Comparison of ENCODE assay signal across 11 cellular contexts in genomic region chr18:77013777-77014525, GRCh38.
DNase-seq lines count a peak whose midpoint lies in the region; ATAC-seq and TF ChIP-seq lines count a peak whose summit lies in the region.
"Had no signal": no experiment of that assay in that cellular context is flagged by ENCODE, and none has a peak within 500 bp of the region (broad histone marks: within the 10 kb centered on the region; RNA-seq: fewer than 3 reads in every experiment).

No MANE protein-coding gene starts in this region.

- H3K36me3 Mint-ChIP-seq in activated T-cell treated with anti-CD3 and anti-CD28 coated beads, Interleukin-2, amount 50 U/mL, for 24 hours (ENCODE audit: low read depth), result peaks cover 87% of the 10 kb centered on the region
- peaks cover 4 to 9% of the 10 kb centered on the region in 2 donors for H3K36me3 Mint-ChIP-seq in activated T-cell treated with anti-CD3 and anti-CD28 coated beads, Interleukin-2, amount 50 U/mL, for 72 hours (ENCODE audit: insufficient read depth in 2 of 2)

- H3K4me3 ChIP-seq in neuron (ENCODE audit: low read length) (no peak overlapping the region), uterus (no peak overlapping the region)

- H3K27me3 ChIP-seq in neuron (ENCODE audit: insufficient read depth, low read length), result no peaks in the 10 kb centered on the region
- no peaks in the 10 kb centered on the region for H3K27me3 ChIP-seq in uterus

- H3K4me1 ChIP-seq in neuron (ENCODE audit: insufficient read depth, low read length), result peaks cover 19% of the 10 kb centered on the region
- no peaks in the 10 kb centered on the region for H3K4me1 ChIP-seq in uterus

- peak overlapping the region; percentile 71 to 72 for H3K27ac ChIP-seq in uterus

- intact Hi-C loops in cardiac septum (cut with DNase I), result no loop called here
- intact Hi-C loops in uterus (cut with DNase I; ENCODE audit: low total_unique reads), result no loop called here

- TF ChIP-seq POLR2A in uterus (IDR thresholded peaks at IDR 0.05), result no peak

- H3K9me3 ChIP-seq in neuron (ENCODE audit: low read length) (no peaks in the 10 kb centered on the region), uterus (no peaks in the 10 kb centered on the region)

- ATAC-seq in activated T-cell treated with anti-CD3 and anti-CD28 coated beads, Interleukin-2, amount 50 U/mL, for 72 hours (replicated peaks in 1 of 2), result no peak

- no peak for DNase-seq in activated T-cell treated with anti-CD3 and anti-CD28 coated beads, Interleukin-2, amount 50 U/mL, for 24 hours
- no peak for DNase-seq in activated T-cell treated with anti-CD3 and anti-CD28 coated beads, Interleukin-2, amount 50 U/mL, for 72 hours
- DNase-seq in cardiac septum (ENCODE audit: low spot score) (peak; percentile 83), uterus (peak; percentile 27 to 37), NCI-H146 (lab: John Stamatoyannopoulos, UW) (no peak), HUDEP-2 (lab: John Stamatoyannopoulos, UW; ENCODE audit: unreplicated experiment in 76 of 76) (no peak), NCI-H345 treated with DMSO at 0.1 percent for 48 hours (lab: John Stamatoyannopoulos, UW; ENCODE audit: unreplicated experiment) (no peak)
- DNase-seq: activated CD4-positive, CD25-positive, alpha-beta regulatory T cell treated with anti-CD3 and anti-CD28 coated beads, Interleukin-2, amount 50 U/mL, for 72 hours; activated gamma-delta T cell treated with Interleukin-2 at 50 U/mL for 16 hours; GOT3 had no signal

- no peak for TF ChIP-seq CTCF in uterus (IDR thresholded peaks at IDR 0.05)

- peak overlapping the region; percentile 26 for H3K27ac Mint-ChIP-seq in activated T-cell treated with anti-CD3 and anti-CD28 coated beads, Interleukin-2, amount 50 U/mL, for 24 hours
- no peak overlapping the region for H3K27ac Mint-ChIP-seq in activated T-cell treated with anti-CD3 and anti-CD28 coated beads, Interleukin-2, amount 50 U/mL, for 72 hours

- H2AFZ ChIP-seq in neuron (ENCODE audit: low read depth, low read length), result peak overlapping the region; percentile 59

- H3K4me1 Mint-ChIP-seq in activated T-cell treated with anti-CD3 and anti-CD28 coated beads, Interleukin-2, amount 50 U/mL, for 24 hours (ENCODE audit: low read depth), result peaks cover 12% of the 10 kb centered on the region
- peaks cover 8% of the 10 kb centered on the region for H3K4me1 Mint-ChIP-seq in activated T-cell treated with anti-CD3 and anti-CD28 coated beads, Interleukin-2, amount 50 U/mL, for 72 hours (ENCODE audit: low read depth)

- H3K4me3 Mint-ChIP-seq in activated T-cell treated with anti-CD3 and anti-CD28 coated beads, Interleukin-2, amount 50 U/mL, for 24 hours, result no peak overlapping the region
- no peak overlapping the region for H3K4me3 Mint-ChIP-seq in activated T-cell treated with anti-CD3 and anti-CD28 coated beads, Interleukin-2, amount 50 U/mL, for 72 hours

- no peaks in the 10 kb centered on the region for H3K9me3 Mint-ChIP-seq in activated T-cell treated with anti-CD3 and anti-CD28 coated beads, Interleukin-2, amount 50 U/mL, for 24 hours
- H3K9me3 Mint-ChIP-seq in activated T-cell treated with anti-CD3 and anti-CD28 coated beads, Interleukin-2, amount 50 U/mL, for 72 hours, result peaks cover 1 to 2% of the 10 kb centered on the region in 2 donors

- H3K27me3 Mint-ChIP-seq in activated T-cell treated with anti-CD3 and anti-CD28 coated beads, Interleukin-2, amount 50 U/mL, for 24 hours, result no peaks in the 10 kb centered on the region
- no peaks in the 10 kb centered on the region for H3K27me3 Mint-ChIP-seq in activated T-cell treated with anti-CD3 and anti-CD28 coated beads, Interleukin-2, amount 50 U/mL, for 72 hours (ENCODE audit: low read depth)

- H3K36me3 ChIP-seq in neuron (ENCODE audit: insufficient read depth, low read length) (no peaks in the 10 kb centered on the region), uterus (no peaks in the 10 kb centered on the region)

Comparison
In these comparisons a context has a peak if more than half of its experiments do, and no peak if none do; other contexts are left out.
1. DNase-seq: peak in cardiac septum (single experiment) and uterus (2 of 2); none in activated T-cell treated with anti-CD3 and anti-CD28 coated beads, Interleukin-2, amount 50 U/mL, for 24 hours (single experiment), activated T-cell treated with anti-CD3 and anti-CD28 coated beads, Interleukin-2, amount 50 U/mL, for 72 hours (0 of 2), NCI-H146 (single experiment), HUDEP-2 (0 of 76) and NCI-H345 treated with DMSO at 0.1 percent for 48 hours (single experiment).